Comparison of ENCODE assay signal across 2 cellular contexts in the genomic region with DNA sequence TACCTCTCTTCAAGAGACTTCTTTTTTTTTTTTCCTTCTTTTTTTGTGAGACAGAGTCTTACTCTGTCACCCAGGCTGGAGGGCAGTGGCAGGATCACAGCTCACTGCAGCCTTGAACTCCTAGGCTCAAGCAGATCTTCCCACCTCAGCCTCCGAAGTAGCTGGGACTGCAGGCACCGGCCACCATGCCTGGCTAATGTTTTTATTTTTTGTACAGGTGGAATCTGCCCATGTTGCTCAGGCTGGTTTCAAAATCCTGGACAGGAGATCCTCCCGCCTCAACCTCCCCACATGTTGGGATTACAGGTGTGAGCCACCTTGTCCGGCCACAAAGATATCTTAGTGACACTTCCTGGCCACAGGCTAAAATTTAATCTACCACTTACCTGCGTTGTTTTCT.
TF ChIP-seq lines count a peak whose summit lies in the region.

No MANE protein-coding gene starts in this region.

TF ChIP-seq in IMR-90, 13 proteins besides CTCF, POLR2A, EP300 and RAD21:
- TF ChIP-seq NFE2L2 (IDR thresholded peaks at IDR 0.05; ENCODE audit: low read depth, low read length) (no peak), MXI1 (IDR thresholded peaks at IDR 0.05; ENCODE audit: borderline replicate concordance, low read depth, low read length) (no peak), FOS (IDR thresholded peaks at IDR 0.05; ENCODE audit: low read depth, low read length) (no peak), MAZ (IDR thresholded peaks at IDR 0.05; ENCODE audit: borderline replicate concordance, low read depth, low read length) (no peak), BHLHE40 (IDR thresholded peaks at IDR 0.05; ENCODE audit: low read depth, low read length) (no peak), CHD1 (IDR thresholded peaks at IDR 0.05; ENCODE audit: low read depth, low read length) (no peak), MAFK (IDR thresholded peaks at IDR 0.05; ENCODE audit: low read depth, low read length) (no peak), RFX5 (IDR thresholded peaks at IDR 0.05; ENCODE audit: low read depth, low read length) (no peak), CEBPB (IDR thresholded peaks at IDR 0.05; ENCODE audit: low read depth, low read length) (no peak), RCOR1 (IDR thresholded peaks at IDR 0.05; ENCODE audit: insufficient replicate concordance, low read length) (no peak), SMC3 (IDR thresholded peaks at IDR 0.05; ENCODE audit: low read depth, low read length) (no peak)
- TF ChIP-seq, protein P1, sequence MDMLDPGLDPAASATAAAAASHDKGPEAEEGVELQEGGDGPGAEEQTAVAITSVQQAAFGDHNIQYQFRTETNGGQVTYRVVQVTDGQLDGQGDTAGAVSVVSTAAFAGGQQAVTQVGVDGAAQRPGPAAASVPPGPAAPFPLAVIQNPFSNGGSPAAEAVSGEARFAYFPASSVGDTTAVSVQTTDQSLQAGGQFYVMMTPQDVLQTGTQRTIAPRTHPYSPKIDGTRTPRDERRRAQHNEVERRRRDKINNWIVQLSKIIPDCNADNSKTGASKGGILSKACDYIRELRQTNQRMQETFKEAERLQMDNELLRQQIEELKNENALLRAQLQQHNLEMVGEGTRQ (IDR thresholded peaks at IDR 0.05; ENCODE audit: low read depth, low read length), result no peak
- TF ChIP-seq, protein P2, sequence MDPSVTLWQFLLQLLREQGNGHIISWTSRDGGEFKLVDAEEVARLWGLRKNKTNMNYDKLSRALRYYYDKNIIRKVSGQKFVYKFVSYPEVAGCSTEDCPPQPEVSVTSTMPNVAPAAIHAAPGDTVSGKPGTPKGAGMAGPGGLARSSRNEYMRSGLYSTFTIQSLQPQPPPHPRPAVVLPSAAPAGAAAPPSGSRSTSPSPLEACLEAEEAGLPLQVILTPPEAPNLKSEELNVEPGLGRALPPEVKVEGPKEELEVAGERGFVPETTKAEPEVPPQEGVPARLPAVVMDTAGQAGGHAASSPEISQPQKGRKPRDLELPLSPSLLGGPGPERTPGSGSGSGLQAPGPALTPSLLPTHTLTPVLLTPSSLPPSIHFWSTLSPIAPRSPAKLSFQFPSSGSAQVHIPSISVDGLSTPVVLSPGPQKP (IDR thresholded peaks at IDR 0.05; ENCODE audit: borderline replicate concordance, low read depth, low read length), result no peak

TF ChIP-seq in endothelial cell of umbilical vein, 7 proteins besides CTCF, POLR2A, EP300 and RAD21:
- TF ChIP-seq FOS (IDR thresholded peaks at IDR 0.05; ENCODE audit: borderline replicate concordance, insufficient read depth, low read length) (no peak), POLR2AphosphoS5 (IDR thresholded peaks at IDR 0.05; ENCODE audit: insufficient read depth, low read depth, low read length) (no peak), GATA2 (IDR thresholded peaks at IDR 0.05; ENCODE audit: insufficient read depth, insufficient read length, low read depth, low read length) (no peak), EZH2 (IDR thresholded peaks at IDR 0.05; ENCODE audit: borderline replicate concordance, low read depth, low read length, severe bottlenecking) (no peak), MYC (IDR thresholded peaks at IDR 0.05; ENCODE audit: low read depth, low read length) (no peak), JUN (IDR thresholded peaks at IDR 0.05; ENCODE audit: borderline replicate concordance, insufficient read depth, insufficient read length, low read depth) (no peak)
- TF ChIP-seq, protein P3, sequence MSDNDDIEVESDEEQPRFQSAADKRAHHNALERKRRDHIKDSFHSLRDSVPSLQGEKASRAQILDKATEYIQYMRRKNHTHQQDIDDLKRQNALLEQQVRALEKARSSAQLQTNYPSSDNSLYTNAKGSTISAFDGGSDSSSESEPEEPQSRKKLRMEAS (IDR thresholded peaks at IDR 0.05; ENCODE audit: insufficient read depth, insufficient read length), result no peak
